Comparison of ENCODE assay signal across 1 cellular context in the genomic region with DNA sequence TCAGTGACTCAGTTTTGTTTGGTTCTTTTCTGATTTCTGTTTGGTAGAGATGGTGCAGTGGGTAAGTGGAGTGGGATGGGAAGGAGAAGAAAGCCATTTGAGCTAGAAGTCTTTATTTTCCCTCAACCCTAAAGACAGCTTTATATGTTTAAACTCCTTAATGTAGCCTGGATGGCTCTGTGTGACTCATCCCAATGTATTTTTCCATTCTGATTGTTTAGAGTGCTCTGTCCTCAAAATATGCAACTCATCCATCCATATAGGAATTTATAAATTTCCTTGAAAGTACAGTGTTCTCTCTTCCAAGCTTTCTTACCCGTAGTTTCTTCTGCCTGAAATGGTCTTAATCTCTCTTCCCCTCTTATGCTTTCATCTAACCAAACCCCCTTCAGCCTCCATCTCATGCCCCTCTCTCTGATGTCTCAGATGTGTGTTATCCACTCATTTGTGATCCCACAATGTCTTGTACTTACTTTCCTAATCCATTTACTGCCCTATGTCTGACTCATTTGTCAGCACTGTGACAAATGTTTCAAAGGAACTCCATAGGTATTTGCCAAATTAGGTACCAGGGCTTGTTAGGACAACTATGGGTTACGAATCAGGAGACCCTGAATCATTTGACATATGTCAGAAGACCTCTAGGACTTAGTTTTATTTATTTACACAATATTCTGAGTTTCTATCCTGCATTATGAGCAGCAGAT.
TF ChIP-seq lines count a peak whose summit lies in the region.

No MANE protein-coding gene starts in this region.

TF ChIP-seq in IMR-90, 13 proteins besides CTCF, POLR2A, EP300 and RAD21:
- TF ChIP-seq BHLHE40 (IDR thresholded peaks at IDR 0.05; ENCODE audit: low read depth, low read length) = no peak
- no peak for TF ChIP-seq RFX5 (IDR thresholded peaks at IDR 0.05; ENCODE audit: low read depth, low read length)
- no peak for TF ChIP-seq CHD1 (IDR thresholded peaks at IDR 0.05; ENCODE audit: low read depth, low read length)
- no peak for TF ChIP-seq SMC3 (IDR thresholded peaks at IDR 0.05; ENCODE audit: low read depth, low read length)
- TF ChIP-seq MXI1 (IDR thresholded peaks at IDR 0.05; ENCODE audit: borderline replicate concordance, low read depth, low read length) = no peak
- TF ChIP-seq, protein P1, sequence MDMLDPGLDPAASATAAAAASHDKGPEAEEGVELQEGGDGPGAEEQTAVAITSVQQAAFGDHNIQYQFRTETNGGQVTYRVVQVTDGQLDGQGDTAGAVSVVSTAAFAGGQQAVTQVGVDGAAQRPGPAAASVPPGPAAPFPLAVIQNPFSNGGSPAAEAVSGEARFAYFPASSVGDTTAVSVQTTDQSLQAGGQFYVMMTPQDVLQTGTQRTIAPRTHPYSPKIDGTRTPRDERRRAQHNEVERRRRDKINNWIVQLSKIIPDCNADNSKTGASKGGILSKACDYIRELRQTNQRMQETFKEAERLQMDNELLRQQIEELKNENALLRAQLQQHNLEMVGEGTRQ (IDR thresholded peaks at IDR 0.05; ENCODE audit: low read depth, low read length) = no peak
- TF ChIP-seq MAFK (IDR thresholded peaks at IDR 0.05; ENCODE audit: low read depth, low read length) = no peak
- TF ChIP-seq, protein P2, sequence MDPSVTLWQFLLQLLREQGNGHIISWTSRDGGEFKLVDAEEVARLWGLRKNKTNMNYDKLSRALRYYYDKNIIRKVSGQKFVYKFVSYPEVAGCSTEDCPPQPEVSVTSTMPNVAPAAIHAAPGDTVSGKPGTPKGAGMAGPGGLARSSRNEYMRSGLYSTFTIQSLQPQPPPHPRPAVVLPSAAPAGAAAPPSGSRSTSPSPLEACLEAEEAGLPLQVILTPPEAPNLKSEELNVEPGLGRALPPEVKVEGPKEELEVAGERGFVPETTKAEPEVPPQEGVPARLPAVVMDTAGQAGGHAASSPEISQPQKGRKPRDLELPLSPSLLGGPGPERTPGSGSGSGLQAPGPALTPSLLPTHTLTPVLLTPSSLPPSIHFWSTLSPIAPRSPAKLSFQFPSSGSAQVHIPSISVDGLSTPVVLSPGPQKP (IDR thresholded peaks at IDR 0.05; ENCODE audit: borderline replicate concordance, low read depth, low read length) = no peak
- no peak for TF ChIP-seq NFE2L2 (IDR thresholded peaks at IDR 0.05; ENCODE audit: low read depth, low read length)
- no peak for TF ChIP-seq MAZ (IDR thresholded peaks at IDR 0.05; ENCODE audit: borderline replicate concordance, low read depth, low read length)
- no peak for TF ChIP-seq RCOR1 (IDR thresholded peaks at IDR 0.05; ENCODE audit: insufficient replicate concordance, low read length)
- no peak for TF ChIP-seq CEBPB (IDR thresholded peaks at IDR 0.05; ENCODE audit: low read depth, low read length)
- TF ChIP-seq FOS (IDR thresholded peaks at IDR 0.05; ENCODE audit: low read depth, low read length) = no peak
TF ChIP-seq in IMR-90: peak in this region for 0.
